22 cellular contexts compared by ENCODE assay signal in genomic region chr1:197683895-197684553, GRCh38.
A peak's percentile ranks its signal among the peaks of the same experiment; 100 is the strongest.
DNase-seq lines count a peak whose midpoint lies in the region; ATAC-seq and TF ChIP-seq lines count a peak whose summit lies in the region.
"Had no signal": no experiment of that assay in that cellular context is flagged by ENCODE, and none has a peak within 500 bp of the region (broad histone marks: within the 10 kb centered on the region; RNA-seq: fewer than 3 reads in every experiment).

No MANE protein-coding gene starts in this region.

- H3K4me1 Mint-ChIP-seq in CD14-positive monocyte: peaks cover 12% of the 10 kb centered on the region

- no peak overlapping the region for H3K4me3 Mint-ChIP-seq in CD14-positive monocyte
- H3K4me3 Mint-ChIP-seq: activated naive CD8-positive, alpha-beta T cell treated with anti-CD3 and anti-CD28 coated beads for 36 hours; activated T-helper 17 cell treated with anti-CD3 and anti-CD28 coated beads, Interleukin-2, amount 50 U/mL, for 72 hours; B cell; brain; endodermal cell; type B pancreatic cell had no signal

- TF ChIP-seq CTCF in epithelial cell of esophagus (IDR thresholded peaks at IDR 0.05; ENCODE audit: insufficient read depth, low read depth, low read length, missing control alignments): no peak
- TF ChIP-seq CTCF in CD14-positive monocyte (IDR thresholded peaks at IDR 0.05): no peak

- H3K9me3 Mint-ChIP-seq in CD14-positive monocyte: peaks cover 6 to 11% (median 8%) of the 10 kb centered on the region in 7 donors
- H3K9me3 Mint-ChIP-seq: type B pancreatic cell had no signal

- no peaks in the 10 kb centered on the region for H3K27me3 Mint-ChIP-seq in CD14-positive monocyte (ENCODE audit: low read depth in 3 of 3)
- H3K27me3 Mint-ChIP-seq: activated naive CD8-positive, alpha-beta T cell treated with anti-CD3 and anti-CD28 coated beads for 36 hours; activated T-helper 17 cell treated with anti-CD3 and anti-CD28 coated beads, Interleukin-2, amount 50 U/mL, for 72 hours; B cell; brain; type B pancreatic cell had no signal

- intact Hi-C loops in CD14-positive monocyte (cut with micrococcal nuclease): no loop called here

- H3K4me3 ChIP-seq in epithelial cell of esophagus (ENCODE audit: low read length): no peak overlapping the region
- H3K4me3 ChIP-seq: colonic mucosa, lung had no signal

- peak; percentile 1 for DNase-seq in NCI-H146 treated with DMSO at 0.1 percent for 48 hours (lab: John Stamatoyannopoulos, UW; ENCODE audit: unreplicated experiment)
- no peak for DNase-seq in NCI-H146 (lab: John Stamatoyannopoulos, UW)
- DNase-seq in NCI-H69 (lab: John Stamatoyannopoulos, UW): peak; percentile 76
- DNase-seq in epithelial cell of esophagus (ENCODE audit: low read depth): peak; percentile 82
- peak; percentile 16 for DNase-seq in retina
- no peak for DNase-seq in CD14-positive monocyte (ENCODE audit: low spot score)
- no peak for DNase-seq in activated CD8-positive, alpha-beta memory T cell treated with anti-CD3 and anti-CD28 coated beads, Interleukin-2, amount 50 U/mL, for 48 hours
- DNase-seq: 8988T; activated CD4-positive, alpha-beta T cell treated with anti-CD3 and anti-CD28 coated beads for 48 hours; activated naive CD8-positive, alpha-beta T cell treated with anti-CD3 and anti-CD28 coated beads for 36 hours; colonic mucosa; endodermal cell; NCI-H187 treated with DMSO at 0.1 percent for 48 hours; NCI-H524 treated with DMSO at 0.1 percent for 48 hours; nucleus accumbens; stimulated activated CD4-positive, alpha-beta T cell treated with anti-CD3 and anti-CD28 coated beads, Interleukin-12 subunit alpha, Interleukin-12 subunit beta, amount 100 ng/mL, for 4 hours had no signal

- no peak for ATAC-seq in GM19328 (IDR thresholded peaks at IDR 0.05; ENCODE audit: unreplicated experiment)
- ATAC-seq: activated T-helper 17 cell treated with anti-CD3 and anti-CD28 coated beads, Interleukin-2, amount 50 U/mL, for 72 hours had no signal

- H3K36me3 Mint-ChIP-seq in CD14-positive monocyte: peaks cover 7 to 9% of the 10 kb centered on the region in 2 donors

- no peak overlapping the region for H3K27ac Mint-ChIP-seq in CD14-positive monocyte
- H3K27ac Mint-ChIP-seq: activated naive CD8-positive, alpha-beta T cell treated with anti-CD3 and anti-CD28 coated beads for 36 hours; activated T-helper 17 cell treated with anti-CD3 and anti-CD28 coated beads, Interleukin-2, amount 50 U/mL, for 72 hours; B cell; endodermal cell; type B pancreatic cell had no signal

Comparison
In these comparisons a context has a peak if more than half of its experiments do, and no peak if none do; other contexts are left out.
1. DNase-seq: peak in NCI-H146 treated with DMSO at 0.1 percent for 48 hours (single experiment), NCI-H69 (single experiment), epithelial cell of esophagus (single experiment) and retina (single experiment); none in NCI-H146 (single experiment), CD14-positive monocyte (single experiment) and activated CD8-positive, alpha-beta memory T cell treated with anti-CD3 and anti-CD28 coated beads, Interleukin-2, amount 50 U/mL, for 48 hours (single experiment).